Comparison of ENCODE assay signal across 15 cellular contexts in the genomic region with DNA sequence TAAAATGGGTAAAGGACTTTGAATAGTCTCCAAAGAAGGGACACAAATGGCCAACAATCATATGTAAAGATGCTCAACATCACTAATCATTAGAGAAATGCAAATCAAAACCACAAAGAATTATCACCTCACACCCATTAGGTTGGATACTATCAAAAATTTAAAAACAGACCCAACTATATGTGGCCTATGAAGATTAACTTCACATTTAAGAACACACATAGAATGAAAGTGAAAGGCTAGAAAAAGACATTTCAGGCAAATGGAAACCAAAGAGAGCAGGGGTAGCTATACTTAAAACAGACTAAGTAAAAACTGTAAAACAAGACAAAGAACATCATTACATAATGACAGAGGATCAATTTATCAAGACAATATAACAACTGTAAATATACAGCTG.
"Had no signal": no experiment of that assay in that cellular context is flagged by ENCODE, and none has a peak within 500 bp of the region (broad histone marks: within the 10 kb centered on the region; RNA-seq: fewer than 3 reads in every experiment).

No MANE protein-coding gene starts in this region.

- H3K27me3 ChIP-seq: breast epithelium, dorsolateral prefrontal cortex, pancreas, testis, upper lobe of right lung had no signal

- ATAC-seq: activated T-helper 17 cell treated with anti-CD3 and anti-CD28 coated beads, Interleukin-2, amount 50 U/mL, for 72 hours; esophagus mucosa; pancreas; upper lobe of right lung had no signal

- H3K4me3 ChIP-seq: breast epithelium, dorsolateral prefrontal cortex, pancreas, testis, upper lobe of right lung had no signal

- H3K4me3 Mint-ChIP-seq: activated naive CD8-positive, alpha-beta T cell; activated T-helper 17 cell treated with anti-CD3 and anti-CD28 coated beads, Interleukin-2, amount 50 U/mL, for 72 hours; neural crest cell; stimulated activated naive CD8-positive, alpha-beta T cell treated with anti-CD3 and anti-CD28 coated beads, Interleukin-15, Interleukin-2, amounts not matched to agents 100 ng/mL and 50 ng/mL, for 24 hours had no signal

- DNase-seq: aorta; dorsolateral prefrontal cortex; hypothalamus; pancreas; stimulated activated CD4-positive, alpha-beta T cell treated with anti-CD3 and anti-CD28 coated beads, Interleukin-4, amount 100 ng/mL, for 24 hours; T1000; testis; upper lobe of right lung had no signal

- H3K9me3 Mint-ChIP-seq: stimulated activated naive CD8-positive, alpha-beta T cell treated with anti-CD3 and anti-CD28 coated beads, Interleukin-15, Interleukin-2, amounts not matched to agents 100 ng/mL and 50 ng/mL, for 24 hours had no signal

- H3K4me1 Mint-ChIP-seq: neural crest cell had no signal

- H3K27me3 Mint-ChIP-seq: activated naive CD8-positive, alpha-beta T cell; activated T-helper 17 cell treated with anti-CD3 and anti-CD28 coated beads, Interleukin-2, amount 50 U/mL, for 72 hours; stimulated activated naive CD8-positive, alpha-beta T cell treated with anti-CD3 and anti-CD28 coated beads, Interleukin-15, Interleukin-2, amounts not matched to agents 100 ng/mL and 50 ng/mL, for 24 hours had no signal

- FAIRE-seq: pancreas had no signal

- H3K9me3 ChIP-seq: breast epithelium, testis, upper lobe of right lung had no signal

- H3K36me3 ChIP-seq: breast epithelium, pancreas, upper lobe of right lung had no signal

- H3K27ac ChIP-seq: breast epithelium, dorsolateral prefrontal cortex, pancreas, testis, upper lobe of right lung, VCaP had no signal

- H3K27ac Mint-ChIP-seq: activated naive CD8-positive, alpha-beta T cell; activated T-helper 17 cell treated with anti-CD3 and anti-CD28 coated beads, Interleukin-2, amount 50 U/mL, for 72 hours; stimulated activated naive CD8-positive, alpha-beta T cell treated with anti-CD3 and anti-CD28 coated beads, Interleukin-15, Interleukin-2, amounts not matched to agents 100 ng/mL and 50 ng/mL, for 24 hours had no signal

- H3K4me1 ChIP-seq: breast epithelium, pancreas, testis had no signal
